1 cellular context compared by ENCODE assay signal in the genomic region with DNA sequence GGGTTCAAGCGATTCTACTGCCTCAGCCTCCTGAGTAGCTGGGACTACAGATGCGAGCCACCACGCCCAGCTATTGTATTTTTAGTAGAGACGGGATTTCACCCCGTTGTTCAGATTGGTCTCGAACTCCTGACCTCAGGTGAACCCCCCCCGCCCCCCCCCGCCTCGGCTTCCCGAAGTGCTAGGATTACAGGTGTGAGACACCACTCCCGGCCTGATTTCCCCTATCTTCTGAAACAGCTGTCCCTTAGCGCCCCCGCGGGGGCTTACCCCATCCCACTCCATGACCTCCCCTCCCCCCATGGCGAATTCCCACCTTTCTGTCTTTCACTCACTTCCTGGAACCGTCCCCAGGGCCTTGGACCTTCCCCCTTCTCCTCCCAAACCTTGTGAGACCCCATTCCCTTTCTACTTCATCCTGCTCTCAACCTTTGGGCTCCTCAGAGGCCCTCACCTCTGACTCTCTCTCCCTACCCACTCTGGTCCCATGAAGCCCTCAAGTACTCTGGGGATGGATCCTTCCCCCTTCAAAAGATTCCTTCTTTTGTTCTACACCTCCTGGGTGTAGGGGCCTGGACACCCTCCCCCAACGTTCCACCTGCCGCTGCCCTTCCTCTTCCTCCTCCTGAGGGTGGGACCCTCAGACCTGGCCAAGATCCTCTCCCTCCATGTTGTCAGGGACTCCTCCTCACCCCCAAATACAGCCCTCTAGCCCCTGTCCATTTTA.
TF ChIP-seq lines count a peak whose summit lies in the region.

No MANE protein-coding gene starts in this region.

TF ChIP-seq in K562, 482 proteins besides CTCF, POLR2A, EP300 and RAD21 (continued from another document and continues in another):
- TF ChIP-seq, protein P1, sequence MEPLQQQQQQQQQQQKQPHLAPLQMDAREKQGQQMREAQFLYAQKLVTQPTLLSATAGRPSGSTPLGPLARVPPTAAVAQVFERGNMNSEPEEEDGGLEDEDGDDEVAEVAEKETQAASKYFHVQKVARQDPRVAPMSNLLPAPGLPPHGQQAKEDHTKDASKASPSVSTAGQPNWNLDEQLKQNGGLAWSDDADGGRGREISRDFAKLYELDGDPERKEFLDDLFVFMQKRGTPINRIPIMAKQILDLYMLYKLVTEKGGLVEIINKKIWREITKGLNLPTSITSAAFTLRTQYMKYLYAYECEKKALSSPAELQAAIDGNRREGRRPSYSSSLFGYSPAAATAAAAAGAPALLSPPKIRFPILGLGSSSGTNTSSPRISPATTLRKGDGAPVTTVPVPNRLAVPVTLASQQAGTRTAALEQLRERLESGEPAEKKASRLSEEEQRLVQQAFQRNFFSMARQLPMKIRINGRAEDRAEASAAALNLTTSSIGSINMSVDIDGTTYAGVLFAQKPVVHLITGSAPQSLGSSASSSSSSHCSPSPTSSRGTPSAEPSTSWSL (CRISPR knock-in tag; IDR thresholded peaks at IDR 0.05; ENCODE audit: borderline replicate concordance) = no peak
- TF ChIP-seq CBX5 (IDR thresholded peaks at IDR 0.05; ENCODE audit: borderline replicate concordance, low read depth) (no peak), PPARD (CRISPR knock-in tag; IDR thresholded peaks at IDR 0.05) (no peak), CBFA2T3 (IDR thresholded peaks at IDR 0.05) (peak; percentile 73), MTA1 (IDR thresholded peaks at IDR 0.05; ENCODE audit: borderline replicate concordance) (no peak), ZNF263 (CRISPR knock-in tag; IDR thresholded peaks at IDR 0.05; ENCODE audit: borderline replicate concordance) (no peak), NCOR1 (IDR thresholded peaks at IDR 0.05) (peak; percentile 49), ELF2 (CRISPR knock-in tag; IDR thresholded peaks at IDR 0.05) (no peak), CHCHD3 (CRISPR knock-in tag; IDR thresholded peaks at IDR 0.05) (no peak), JUN (IDR thresholded peaks at IDR 0.05; ENCODE audit: borderline replicate concordance, low read depth, low read length) (no peak), JUN (CRISPR knock-in tag; IDR thresholded peaks at IDR 0.05; ENCODE audit: borderline replicate concordance) (no peak), SLC30A9 (CRISPR knock-in tag; IDR thresholded peaks at IDR 0.05) (no peak), HDAC6 (IDR thresholded peaks at IDR 0.05; ENCODE audit: low read depth, low read length) (no peak), ZNF764 (CRISPR knock-in tag; IDR thresholded peaks at IDR 0.05; ENCODE audit: low read depth) (no peak), SAFB (IDR thresholded peaks at IDR 0.05; ENCODE audit: borderline replicate concordance, low read depth, low read length) (no peak), EWSR1 (IDR thresholded peaks at IDR 0.05; ENCODE audit: borderline replicate concordance, low read depth, partially characterized antibody) (no peak), ZNF586 (CRISPR knock-in tag; conservative IDR thresholded peaks at IDR 0.05) (no peak), KDM5B (IDR thresholded peaks at IDR 0.05; ENCODE audit: insufficient replicate concordance, low read depth, low read length) (no peak), WHSC1 (IDR thresholded peaks at IDR 0.05; ENCODE audit: low read length) (no peak), ESRRA (IDR thresholded peaks at IDR 0.05; ENCODE audit: borderline replicate concordance, low read depth) (no peak), POU5F1 (IDR thresholded peaks at IDR 0.05; ENCODE audit: borderline replicate concordance, low read depth, low read length, partially characterized antibody) (no peak), ZNF79 (CRISPR knock-in tag; IDR thresholded peaks at IDR 0.05; ENCODE audit: low read depth) (no peak), PHF21A (IDR thresholded peaks at IDR 0.05; ENCODE audit: borderline replicate concordance, low read depth) (no peak), TEAD2 (tag; IDR thresholded peaks at IDR 0.05) (no peak), XRCC4 (IDR thresholded peaks at IDR 0.05; ENCODE audit: extremely low read depth, insufficient read depth, insufficient read length) (no peak), HLTF (IDR thresholded peaks at IDR 0.05) (0 out of 2 replicates have a peak, but pooled peaks have one; percentile 17), ZNF354B (CRISPR knock-in tag; IDR thresholded peaks at IDR 0.05) (no peak), ZSCAN29 (IDR thresholded peaks at IDR 0.05) (no peak), NFYB (IDR thresholded peaks at IDR 0.05; ENCODE audit: extremely low read depth, insufficient read length) (no peak), EP400 (IDR thresholded peaks at IDR 0.05) (no peak), ZNF766 (CRISPR knock-in tag; conservative IDR thresholded peaks at IDR 0.05) (no peak), TCF7 (IDR thresholded peaks at IDR 0.05; ENCODE audit: borderline replicate concordance) (no peak), MXI1 (IDR thresholded peaks at IDR 0.05; ENCODE audit: low read depth, low read length) (no peak), MCM2 (IDR thresholded peaks at IDR 0.05; ENCODE audit: low read depth) (no peak), TAF7 (tag; IDR thresholded peaks at IDR 0.05) (no peak), ZNF644 (tag; IDR thresholded peaks at IDR 0.05; ENCODE audit: low read depth) (no peak; the same call in 1 of the 2 replicates), E2F3 (CRISPR knock-in tag; IDR thresholded peaks at IDR 0.05) (no peak), TBL1XR1 (IDR thresholded peaks at IDR 0.05; ENCODE audit: low read length in 2 of 2) (no peak)
- TF ChIP-seq, protein P2, sequence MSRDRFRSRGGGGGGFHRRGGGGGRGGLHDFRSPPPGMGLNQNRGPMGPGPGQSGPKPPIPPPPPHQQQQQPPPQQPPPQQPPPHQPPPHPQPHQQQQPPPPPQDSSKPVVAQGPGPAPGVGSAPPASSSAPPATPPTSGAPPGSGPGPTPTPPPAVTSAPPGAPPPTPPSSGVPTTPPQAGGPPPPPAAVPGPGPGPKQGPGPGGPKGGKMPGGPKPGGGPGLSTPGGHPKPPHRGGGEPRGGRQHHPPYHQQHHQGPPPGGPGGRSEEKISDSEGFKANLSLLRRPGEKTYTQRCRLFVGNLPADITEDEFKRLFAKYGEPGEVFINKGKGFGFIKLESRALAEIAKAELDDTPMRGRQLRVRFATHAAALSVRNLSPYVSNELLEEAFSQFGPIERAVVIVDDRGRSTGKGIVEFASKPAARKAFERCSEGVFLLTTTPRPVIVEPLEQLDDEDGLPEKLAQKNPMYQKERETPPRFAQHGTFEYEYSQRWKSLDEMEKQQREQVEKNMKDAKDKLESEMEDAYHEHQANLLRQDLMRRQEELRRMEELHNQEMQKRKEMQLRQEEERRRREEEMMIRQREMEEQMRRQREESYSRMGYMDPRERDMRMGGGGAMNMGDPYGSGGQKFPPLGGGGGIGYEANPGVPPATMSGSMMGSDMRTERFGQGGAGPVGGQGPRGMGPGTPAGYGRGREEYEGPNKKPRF (IDR thresholded peaks at IDR 0.05; ENCODE audit: low read depth, low read length) = no peak
- TF ChIP-seq, protein P3, sequence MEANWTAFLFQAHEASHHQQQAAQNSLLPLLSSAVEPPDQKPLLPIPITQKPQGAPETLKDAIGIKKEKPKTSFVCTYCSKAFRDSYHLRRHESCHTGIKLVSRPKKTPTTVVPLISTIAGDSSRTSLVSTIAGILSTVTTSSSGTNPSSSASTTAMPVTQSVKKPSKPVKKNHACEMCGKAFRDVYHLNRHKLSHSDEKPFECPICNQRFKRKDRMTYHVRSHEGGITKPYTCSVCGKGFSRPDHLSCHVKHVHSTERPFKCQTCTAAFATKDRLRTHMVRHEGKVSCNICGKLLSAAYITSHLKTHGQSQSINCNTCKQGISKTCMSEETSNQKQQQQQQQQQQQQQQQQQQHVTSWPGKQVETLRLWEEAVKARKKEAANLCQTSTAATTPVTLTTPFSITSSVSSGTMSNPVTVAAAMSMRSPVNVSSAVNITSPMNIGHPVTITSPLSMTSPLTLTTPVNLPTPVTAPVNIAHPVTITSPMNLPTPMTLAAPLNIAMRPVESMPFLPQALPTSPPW (CRISPR knock-in tag; IDR thresholded peaks at IDR 0.05) = peak; percentile 67
- TF ChIP-seq, protein P4, sequence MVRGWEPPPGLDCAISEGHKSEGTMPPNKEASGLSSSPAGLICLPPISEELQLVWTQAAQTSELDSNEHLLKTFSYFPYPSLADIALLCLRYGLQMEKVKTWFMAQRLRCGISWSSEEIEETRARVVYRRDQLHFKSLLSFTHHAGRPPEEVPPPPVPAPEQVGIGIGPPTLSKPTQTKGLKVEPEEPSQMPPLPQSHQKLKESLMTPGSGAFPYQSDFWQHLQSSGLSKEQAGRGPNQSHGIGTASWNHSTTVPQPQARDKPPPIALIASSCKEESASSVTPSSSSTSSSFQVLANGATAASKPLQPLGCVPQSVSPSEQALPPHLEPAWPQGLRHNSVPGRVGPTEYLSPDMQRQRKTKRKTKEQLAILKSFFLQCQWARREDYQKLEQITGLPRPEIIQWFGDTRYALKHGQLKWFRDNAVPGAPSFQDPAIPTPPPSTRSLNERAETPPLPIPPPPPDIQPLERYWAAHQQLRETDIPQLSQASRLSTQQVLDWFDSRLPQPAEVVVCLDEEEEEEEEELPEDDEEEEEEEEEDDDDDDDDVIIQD (CRISPR knock-in tag; IDR thresholded peaks at IDR 0.05) = no peak
- TF ChIP-seq, protein P5, sequence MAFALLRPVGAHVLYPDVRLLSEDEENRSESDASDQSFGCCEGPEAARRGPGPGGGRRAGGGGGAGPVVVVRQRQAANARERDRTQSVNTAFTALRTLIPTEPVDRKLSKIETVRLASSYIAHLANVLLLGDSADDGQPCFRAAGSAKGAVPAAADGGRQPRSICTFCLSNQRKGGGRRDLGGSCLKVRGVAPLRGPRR (CRISPR knock-in tag; IDR thresholded peaks at IDR 0.05) = no peak
- TF ChIP-seq, protein P6, sequence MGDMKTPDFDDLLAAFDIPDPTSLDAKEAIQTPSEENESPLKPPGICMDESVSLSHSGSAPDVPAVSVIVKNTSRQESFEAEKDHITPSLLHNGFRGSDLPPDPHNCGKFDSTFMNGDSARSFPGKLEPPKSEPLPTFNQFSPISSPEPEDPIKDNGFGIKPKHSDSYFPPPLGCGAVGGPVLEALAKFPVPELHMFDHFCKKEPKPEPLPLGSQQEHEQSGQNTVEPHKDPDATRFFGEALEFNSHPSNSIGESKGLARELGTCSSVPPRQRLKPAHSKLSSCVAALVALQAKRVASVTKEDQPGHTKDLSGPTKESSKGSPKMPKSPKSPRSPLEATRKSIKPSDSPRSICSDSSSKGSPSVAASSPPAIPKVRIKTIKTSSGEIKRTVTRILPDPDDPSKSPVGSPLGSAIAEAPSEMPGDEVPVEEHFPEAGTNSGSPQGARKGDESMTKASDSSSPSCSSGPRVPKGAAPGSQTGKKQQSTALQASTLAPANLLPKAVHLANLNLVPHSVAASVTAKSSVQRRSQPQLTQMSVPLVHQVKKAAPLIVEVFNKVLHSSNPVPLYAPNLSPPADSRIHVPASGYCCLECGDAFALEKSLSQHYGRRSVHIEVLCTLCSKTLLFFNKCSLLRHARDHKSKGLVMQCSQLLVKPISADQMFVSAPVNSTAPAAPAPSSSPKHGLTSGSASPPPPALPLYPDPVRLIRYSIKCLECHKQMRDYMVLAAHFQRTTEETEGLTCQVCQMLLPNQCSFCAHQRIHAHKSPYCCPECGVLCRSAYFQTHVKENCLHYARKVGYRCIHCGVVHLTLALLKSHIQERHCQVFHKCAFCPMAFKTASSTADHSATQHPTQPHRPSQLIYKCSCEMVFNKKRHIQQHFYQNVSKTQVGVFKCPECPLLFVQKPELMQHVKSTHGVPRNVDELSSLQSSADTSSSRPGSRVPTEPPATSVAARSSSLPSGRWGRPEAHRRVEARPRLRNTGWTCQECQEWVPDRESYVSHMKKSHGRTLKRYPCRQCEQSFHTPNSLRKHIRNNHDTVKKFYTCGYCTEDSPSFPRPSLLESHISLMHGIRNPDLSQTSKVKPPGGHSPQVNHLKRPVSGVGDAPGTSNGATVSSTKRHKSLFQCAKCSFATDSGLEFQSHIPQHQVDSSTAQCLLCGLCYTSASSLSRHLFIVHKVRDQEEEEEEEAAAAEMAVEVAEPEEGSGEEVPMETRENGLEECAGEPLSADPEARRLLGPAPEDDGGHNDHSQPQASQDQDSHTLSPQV (IDR thresholded peaks at IDR 0.05) = 0 out of 2 replicates have a peak, but pooled peaks have one; percentile 10
- TF ChIP-seq, protein P7, sequence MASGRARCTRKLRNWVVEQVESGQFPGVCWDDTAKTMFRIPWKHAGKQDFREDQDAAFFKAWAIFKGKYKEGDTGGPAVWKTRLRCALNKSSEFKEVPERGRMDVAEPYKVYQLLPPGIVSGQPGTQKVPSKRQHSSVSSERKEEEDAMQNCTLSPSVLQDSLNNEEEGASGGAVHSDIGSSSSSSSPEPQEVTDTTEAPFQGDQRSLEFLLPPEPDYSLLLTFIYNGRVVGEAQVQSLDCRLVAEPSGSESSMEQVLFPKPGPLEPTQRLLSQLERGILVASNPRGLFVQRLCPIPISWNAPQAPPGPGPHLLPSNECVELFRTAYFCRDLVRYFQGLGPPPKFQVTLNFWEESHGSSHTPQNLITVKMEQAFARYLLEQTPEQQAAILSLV (tag; IDR thresholded peaks at IDR 0.05) = no peak
- TF ChIP-seq, protein P8, sequence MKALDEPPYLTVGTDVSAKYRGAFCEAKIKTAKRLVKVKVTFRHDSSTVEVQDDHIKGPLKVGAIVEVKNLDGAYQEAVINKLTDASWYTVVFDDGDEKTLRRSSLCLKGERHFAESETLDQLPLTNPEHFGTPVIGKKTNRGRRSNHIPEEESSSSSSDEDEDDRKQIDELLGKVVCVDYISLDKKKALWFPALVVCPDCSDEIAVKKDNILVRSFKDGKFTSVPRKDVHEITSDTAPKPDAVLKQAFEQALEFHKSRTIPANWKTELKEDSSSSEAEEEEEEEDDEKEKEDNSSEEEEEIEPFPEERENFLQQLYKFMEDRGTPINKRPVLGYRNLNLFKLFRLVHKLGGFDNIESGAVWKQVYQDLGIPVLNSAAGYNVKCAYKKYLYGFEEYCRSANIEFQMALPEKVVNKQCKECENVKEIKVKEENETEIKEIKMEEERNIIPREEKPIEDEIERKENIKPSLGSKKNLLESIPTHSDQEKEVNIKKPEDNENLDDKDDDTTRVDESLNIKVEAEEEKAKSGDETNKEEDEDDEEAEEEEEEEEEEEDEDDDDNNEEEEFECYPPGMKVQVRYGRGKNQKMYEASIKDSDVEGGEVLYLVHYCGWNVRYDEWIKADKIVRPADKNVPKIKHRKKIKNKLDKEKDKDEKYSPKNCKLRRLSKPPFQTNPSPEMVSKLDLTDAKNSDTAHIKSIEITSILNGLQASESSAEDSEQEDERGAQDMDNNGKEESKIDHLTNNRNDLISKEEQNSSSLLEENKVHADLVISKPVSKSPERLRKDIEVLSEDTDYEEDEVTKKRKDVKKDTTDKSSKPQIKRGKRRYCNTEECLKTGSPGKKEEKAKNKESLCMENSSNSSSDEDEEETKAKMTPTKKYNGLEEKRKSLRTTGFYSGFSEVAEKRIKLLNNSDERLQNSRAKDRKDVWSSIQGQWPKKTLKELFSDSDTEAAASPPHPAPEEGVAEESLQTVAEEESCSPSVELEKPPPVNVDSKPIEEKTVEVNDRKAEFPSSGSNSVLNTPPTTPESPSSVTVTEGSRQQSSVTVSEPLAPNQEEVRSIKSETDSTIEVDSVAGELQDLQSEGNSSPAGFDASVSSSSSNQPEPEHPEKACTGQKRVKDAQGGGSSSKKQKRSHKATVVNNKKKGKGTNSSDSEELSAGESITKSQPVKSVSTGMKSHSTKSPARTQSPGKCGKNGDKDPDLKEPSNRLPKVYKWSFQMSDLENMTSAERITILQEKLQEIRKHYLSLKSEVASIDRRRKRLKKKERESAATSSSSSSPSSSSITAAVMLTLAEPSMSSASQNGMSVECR (CRISPR knock-in tag; IDR thresholded peaks at IDR 0.05) = no peak
- TF ChIP-seq, protein P9, sequence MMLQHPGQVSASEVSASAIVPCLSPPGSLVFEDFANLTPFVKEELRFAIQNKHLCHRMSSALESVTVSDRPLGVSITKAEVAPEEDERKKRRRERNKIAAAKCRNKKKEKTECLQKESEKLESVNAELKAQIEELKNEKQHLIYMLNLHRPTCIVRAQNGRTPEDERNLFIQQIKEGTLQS (IDR thresholded peaks at IDR 0.05) = no peak
- TF ChIP-seq, protein P9 (CRISPR knock-in tag; conservative IDR thresholded peaks at IDR 0.05) = no peak
